33 cellular contexts compared by ENCODE assay signal in genomic region chr17:72734611-72735010, GRCh38.
"Had no signal": no experiment of that assay in that cellular context is flagged by ENCODE, and none has a peak within 500 bp of the region (broad histone marks: within the 10 kb centered on the region; RNA-seq: fewer than 3 reads in every experiment).

No MANE protein-coding gene starts in this region.

- H3K27ac Mint-ChIP-seq: activated B cell treated with CpG ODN at 0.5 μM for 24 hours; activated CD4-positive, alpha-beta memory T cell treated with anti-CD3 and anti-CD28 coated beads for 36 hours; activated naive CD4-positive, alpha-beta T cell treated with anti-CD3 and anti-CD28 coated beads for 36 hours; activated T-helper 1 cell treated with anti-CD3 and anti-CD28 coated beads, Interleukin-12 subunit alpha, Interleukin-12 subunit beta, Interleukin-2, Interleukin-4 antibody, amounts not matched to agents 30 ng/mL and 10 ng/mL and 1 ng/mL, durations not matched to agents 14 hours and 24 hours and 36 hours; IgD-negative memory B cell had no signal

- H3K4me3 ChIP-seq: adrenal gland, MG63 had no signal

- H3K9me3 ChIP-seq: adrenal gland, MG63 had no signal

- H3K27me3 ChIP-seq: adrenal gland, MG63 had no signal

- H3K4me3 Mint-ChIP-seq: activated B cell treated with CpG ODN at 0.5 μM for 24 hours; activated CD4-positive, alpha-beta memory T cell treated with anti-CD3 and anti-CD28 coated beads for 36 hours; activated naive CD4-positive, alpha-beta T cell treated with anti-CD3 and anti-CD28 coated beads for 36 hours; activated T-cell treated with anti-CD3 and anti-CD28 coated beads, Interleukin-2, amount 50 U/mL, for 4 hours; activated T-helper 1 cell treated with anti-CD3 and anti-CD28 coated beads, Interleukin-12 subunit alpha, Interleukin-12 subunit beta, Interleukin-2, Interleukin-4 antibody, amounts not matched to agents 30 ng/mL and 10 ng/mL and 1 ng/mL, durations not matched to agents 14 hours and 24 hours and 36 hours; brain had no signal

- H3K9me3 Mint-ChIP-seq: activated B cell treated with CpG ODN at 0.5 μM for 24 hours; activated CD4-positive, alpha-beta memory T cell treated with anti-CD3 and anti-CD28 coated beads for 36 hours; activated naive CD4-positive, alpha-beta T cell treated with anti-CD3 and anti-CD28 coated beads for 36 hours; activated naive CD4-positive, alpha-beta T cell treated with anti-CD3 and anti-CD28 coated beads, Interleukin-2, amount 50 U/mL, for 72 hours; activated T-cell treated with anti-CD3 and anti-CD28 coated beads, Interleukin-2, amount 50 U/mL, for 4 hours; activated T-helper 1 cell treated with anti-CD3 and anti-CD28 coated beads, Interleukin-12 subunit alpha, Interleukin-12 subunit beta, Interleukin-2, Interleukin-4 antibody, amounts not matched to agents 30 ng/mL and 10 ng/mL and 1 ng/mL, durations not matched to agents 14 hours and 24 hours and 36 hours; brain; IgD-negative memory B cell had no signal

- H3K4me1 Mint-ChIP-seq: activated B cell treated with CpG ODN at 0.5 μM for 24 hours, IgD-negative memory B cell had no signal

- ATAC-seq: activated naive CD4-positive, alpha-beta T cell treated with anti-CD3 and anti-CD28 coated beads, Interleukin-2, amount 50 U/mL, for 72 hours; activated T-cell treated with anti-CD3 and anti-CD28 coated beads, Interleukin-2, amount 50 U/mL, for 4 hours; Panc1; SK-N-SH treated with all-trans-retinoic acid at 6 μM for 48 hours had no signal

- H3K27me3 Mint-ChIP-seq: activated B cell treated with CpG ODN at 0.5 μM for 24 hours; activated CD4-positive, alpha-beta memory T cell treated with anti-CD3 and anti-CD28 coated beads for 36 hours; brain; IgD-negative memory B cell had no signal

- H3K36me3 Mint-ChIP-seq: activated naive CD4-positive, alpha-beta T cell treated with anti-CD3 and anti-CD28 coated beads, Interleukin-2, amount 50 U/mL, for 72 hours; brain had no signal

- DNase-seq: activated B cell treated with CpG ODN at 0.5 μM for 24 hours; activated CD4-positive, alpha-beta memory T cell treated with anti-CD3 and anti-CD28 coated beads for 36 hours; activated CD4-positive, alpha-beta T cell treated with anti-CD3 and anti-CD28 coated beads for 4 hours; activated CD4-positive, alpha-beta T cell treated with anti-CD3 and anti-CD28 coated beads, Interleukin-2, amount 50 U/mL, for 1 hour; activated CD4-positive, CD25-positive, alpha-beta regulatory T cell treated with anti-CD3 and anti-CD28 coated beads, Interleukin-2, amount 50 U/mL, for 72 hours; activated CD8-positive, alpha-beta memory T cell treated with anti-CD3 and anti-CD28 coated beads, Interleukin-2, amount 50 U/mL, for 4 hours; activated gamma-delta T cell treated with Interleukin-2 at 50 U/mL for 16 hours; activated naive CD4-positive, alpha-beta T cell treated with anti-CD3 and anti-CD28 coated beads for 36 hours; activated T-cell treated with anti-CD3 and anti-CD28 coated beads for 4 hours; activated T-cell treated with anti-CD3 and anti-CD28 coated beads, Interleukin-2, amount 50 U/mL, for 4 hours; adrenal gland; Karpas-422; KBM-7; MG63; NCI-H1048; NCI-H1105 treated with DMSO at 0.1 percent for 48 hours; NCI-H1436; NCI-H1694; NCI-H2029; NCI-H345; NCI-H524 treated with DMSO at 0.1 percent for 48 hours; SHP77 treated with DMSO at 0.1 percent for 48 hours; SW 1271; T-helper 1 cell; T-helper 2 cell; T-helper 9 cell had no signal

- H3K27ac ChIP-seq: adrenal gland, VCaP had no signal

- H3K36me3 ChIP-seq: adrenal gland, MG63 had no signal

- H3K4me1 ChIP-seq: adrenal gland had no signal
